Comparison of ENCODE assay signal across 6 cellular contexts in genomic region chr19:35716735-35716984, GRCh38. TPM values are rescaled to one million over a fixed set of nuclear protein-coding genes. Genes with fewer than 3 reads are reported as not detected.
DNase-seq lines count a peak whose midpoint lies in the region; ATAC-seq and TF ChIP-seq lines count a peak whose summit lies in the region.

No MANE protein-coding gene starts in this region.

- H3K27me3 ChIP-seq in mammary epithelial cell (ENCODE audit: insufficient read depth, low read length) (no peaks in the 10 kb centered on the region), neuron (ENCODE audit: insufficient read depth, low read length) (no peaks in the 10 kb centered on the region)

- peaks cover 41% of the 10 kb centered on the region for H3K79me2 ChIP-seq in mammary epithelial cell (ENCODE audit: insufficient read depth, low read length)

- in situ Hi-C loops in mammary epithelial cell (cut with MboI; ENCODE audit: low sequenced_read_pairs in 2 of 2) = loop anchor here in 1 of 2 donors (10.0 kb wide), 2 partner anchors 172 to 202 kb away; partner anchors contain the start of genes DMKN and TMEM147

- H3K4me3 Mint-ChIP-seq in CD14-positive monocyte = peak overlapping the region; percentile 95 to 99

- no peak overlapping the region for H3K9ac ChIP-seq in mammary epithelial cell (ENCODE audit: insufficient read depth, low read length)

- H3K36me3 Mint-ChIP-seq in CD14-positive monocyte = peaks cover 12 to 16% of the 10 kb centered on the region in 2 donors

- H2AFZ ChIP-seq in mammary epithelial cell (ENCODE audit: low read depth, low read length) = peak overlapping the region; percentile 91
- peak overlapping the region; percentile 96 for H2AFZ ChIP-seq in neuron (ENCODE audit: low read depth, low read length)

- H3K36me3 ChIP-seq in mammary epithelial cell (ENCODE audit: insufficient read depth, low read length) (peaks cover 2% of the 10 kb centered on the region), neuron (ENCODE audit: insufficient read depth, low read length) (peaks cover 16% of the 10 kb centered on the region)

- H3K27me3 Mint-ChIP-seq in CD14-positive monocyte (ENCODE audit: low read depth in 3 of 3) = peaks cover 4 to 6% (median 4%) of the 10 kb centered on the region in 3 donors

- peaks cover 30% of the 10 kb centered on the region for H3K4me1 Mint-ChIP-seq in CD14-positive monocyte

- H3K27ac Mint-ChIP-seq in CD14-positive monocyte = peak overlapping the region; percentile 71 to 93 (median 85)

- H3K4me3 ChIP-seq in mammary epithelial cell (replicated peaks in 1 of 3; ENCODE audit: insufficient read depth in 1 of 3, low read depth in 2 of 3, low read length in 3 of 3) (peak overlapping the region; percentile 90 to 94 (median 91)), neuron (ENCODE audit: low read length) (peak overlapping the region; percentile 58)

- dilution Hi-C loops in mammary epithelial cell (cut with HindIII; ENCODE audit: low sequenced_read_pairs) = no loop called here

- WGBS in mammary epithelial cell (ENCODE audit: low coverage, missing lambda C conversion rate) = 1% methylated on average over 20 of the region's 20 CpGs

- H3K9me3 ChIP-seq in mammary epithelial cell (replicated peaks; ENCODE audit: insufficient read depth, low read length) (no peaks in the 10 kb centered on the region), neuron (ENCODE audit: low read length) (no peaks in the 10 kb centered on the region)

- H3K27ac ChIP-seq in mammary epithelial cell (ENCODE audit: insufficient read depth, low read depth, low read length) = peak overlapping the region; percentile 52

- CTCF ChIA-PET in mammary epithelial cell (lab: Charles Lee; ENCODE audit: low non-redundant PET) = no interaction called here

- intact Hi-C loops in CD14-positive monocyte (cut with micrococcal nuclease) (loop anchor here (1.0 to 5.0 kb wide), 5 partner anchors 22 to 206 kb away; partner anchors contain the start of genes RBM42 (in 1 of the 2) and TMEM147 (in 1 of the 2)), mammary epithelial cell (cut with micrococcal nuclease) (loop anchor here (1.0 to 10.0 kb wide), 3 partner anchors 23 to 362 kb away; partner anchors contain the start of gene FFAR3)

- DNase-seq in CD14-positive monocyte (ENCODE audit: low spot score) (no peak), mammary epithelial cell (no peak)
- DNase-seq in stimulated activated CD8-positive, alpha-beta memory T cell treated with anti-CD3 and anti-CD28 coated beads, Interleukin-4, amount 100 ng/mL, for 48 hours = no peak
- DNase-seq in activated CD8-positive, alpha-beta memory T cell treated with anti-CD3 and anti-CD28 coated beads, Interleukin-2, amount 50 U/mL, for 48 hours = no peak

- H3K9me3 Mint-ChIP-seq in CD14-positive monocyte = no peaks in the 10 kb centered on the region

- no TSS peak for BruUV-seq in mammary epithelial cell (replicated peaks; lab: Mats Ljungman, UMichigan)

- ATAC-seq in HG02798 (IDR thresholded peaks at IDR 0.05; ENCODE audit: poor library complexity, unreplicated experiment) = peak; percentile 17

- H3K4me1 ChIP-seq in mammary epithelial cell (ENCODE audit: insufficient read depth, low read length) (peaks cover 23% of the 10 kb centered on the region), neuron (ENCODE audit: insufficient read depth, low read length) (peaks cover 19% of the 10 kb centered on the region)

- TF ChIP-seq CTCF in CD14-positive monocyte (IDR thresholded peaks at IDR 0.05) (no peak), mammary epithelial cell (conservative IDR thresholded peaks at IDR 0.05 in 1 of 2, IDR thresholded peaks at IDR 0.05 in 1 of 2; ENCODE audit: extremely low read depth in 1 of 2, insufficient read depth in 1 of 2, low read depth in 1 of 2, low read length in 2 of 2) (no peak)

- H4K20me1 ChIP-seq in mammary epithelial cell (ENCODE audit: insufficient read depth, low read length) = no peaks in the 10 kb centered on the region

- peak overlapping the region; percentile 91 for H3K4me2 ChIP-seq in mammary epithelial cell (ENCODE audit: insufficient read depth, low read depth, low read length)

RNA-seq across cellular contexts. Expression of gene KMT2B, which starts 1.1 kb away (rescaled TPM):
- polyA plus RNA-seq in CD14-positive monocyte = under 1 TPM; 0.32 to 0.65 TPM
- 10 to 100 TPM; 32.0 to 34.9 TPM for total RNA-seq in mammary epithelial cell
- 14.2 TPM for polyA plus RNA-seq in mammary epithelial cell
- polyA minus RNA-seq in mammary epithelial cell = 29.0 TPM

RNA-seq across cellular contexts. Expression of gene ZBTB32, which starts 12.3 kb away (rescaled TPM):
- not detected for polyA plus RNA-seq in CD14-positive monocyte
- not detected for total RNA-seq in mammary epithelial cell
- polyA plus RNA-seq in mammary epithelial cell = not detected
- not detected for polyA minus RNA-seq in mammary epithelial cell

RNA-seq across cellular contexts. Expression of gene IGFLR1, which starts 25.6 kb away (rescaled TPM):
- polyA plus RNA-seq in CD14-positive monocyte = 100 to 1,000 TPM; 119 to 144 TPM
- total RNA-seq in mammary epithelial cell = 1 to 10 TPM in 1 of 2 donors, not detected in 1; 1.4 TPM
- 1.9 TPM for polyA plus RNA-seq in mammary epithelial cell
- polyA minus RNA-seq in mammary epithelial cell = not detected

RNA-seq across cellular contexts. Expression of gene U2AF1L4, which starts 28.6 kb away (rescaled TPM):
- polyA plus RNA-seq in CD14-positive monocyte = 1 to 10 TPM; 6.2 to 8.7 TPM
- total RNA-seq in mammary epithelial cell = 10 to 100 TPM in 1 of 2 donors, 1 to 10 TPM in 1; 4.8 to 23.9 TPM
- 9.9 TPM for polyA plus RNA-seq in mammary epithelial cell
- 9.6 TPM for polyA minus RNA-seq in mammary epithelial cell

RNA-seq across cellular contexts. Expression of gene PSENEN, which starts 28.8 kb away (rescaled TPM):
- polyA plus RNA-seq in CD14-positive monocyte (100 to 1,000 TPM; 129 to 149 TPM), mammary epithelial cell (33.7 TPM)
- total RNA-seq in mammary epithelial cell = 10 to 100 TPM in 1 of 2 donors, 1 to 10 TPM in 1; 8.7 to 55.4 TPM
- polyA minus RNA-seq in mammary epithelial cell = 40.9 TPM

Comparison
In these comparisons a context has a peak if more than half of its experiments do, and no peak if none do; other contexts are left out.
1. RNA of gene IGFLR1, which starts 25.6 kb away (polyA plus RNA-seq): 119 to 144 TPM in CD14-positive monocyte; 1.9 TPM in mammary epithelial cell (single experiment); every median in the first group is over 10 times any median in the second.